8 cellular contexts compared by ENCODE assay signal in the genomic region with DNA sequence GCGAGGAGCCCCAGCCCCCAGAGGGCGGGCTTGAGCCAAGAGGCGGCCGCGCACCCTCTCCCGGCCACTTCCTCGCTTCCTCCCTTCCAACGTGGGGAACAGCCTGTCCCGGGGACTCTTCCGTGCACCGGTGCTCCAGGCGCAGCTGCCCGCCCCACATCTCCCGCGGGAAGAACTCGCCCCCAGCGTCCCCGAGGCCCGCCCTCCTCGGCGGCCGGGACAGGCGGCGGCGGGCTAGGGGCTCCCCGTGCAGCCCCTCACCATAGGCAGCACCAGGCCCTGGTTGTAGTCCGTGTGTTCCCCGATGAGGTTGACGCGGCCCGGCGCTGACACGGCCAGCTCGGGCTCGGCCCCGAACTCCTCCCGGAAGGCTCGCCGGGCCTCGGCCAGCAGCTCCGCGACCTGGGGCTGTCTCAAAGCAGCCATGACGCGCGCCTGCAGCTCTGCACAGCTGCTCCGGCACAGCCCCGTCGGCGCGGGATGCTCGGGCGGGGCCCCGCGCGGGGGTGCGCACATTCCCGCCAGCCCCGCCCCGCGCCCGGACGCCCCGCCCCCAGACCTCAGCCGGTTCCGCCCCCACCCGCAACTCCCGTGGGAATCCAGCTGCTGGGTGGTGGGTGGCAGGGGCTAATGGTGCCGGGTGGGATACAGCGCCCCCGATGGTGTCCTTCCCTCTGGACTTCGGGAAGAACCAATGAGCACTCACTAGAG. TPM values are rescaled to one million over a fixed set of nuclear protein-coding genes. Genes with fewer than 3 reads are reported as not detected.
A peak's percentile ranks its signal among the peaks of the same experiment; 100 is the strongest.
DNase-seq lines count a peak whose midpoint lies in the region; ATAC-seq and TF ChIP-seq lines count a peak whose summit lies in the region.

A gene (minus strand): TSS at position 482 of the 711 bp plus-strand sequence. CDS start 56 bp downstream, at position 426.

- H3K4me2 ChIP-seq in OCI-LY1 (ENCODE audit: low read length), result peak within 1 kb of the TSS; percentile 90

- H3K36me3 ChIP-seq in ACC112 (ENCODE audit: insufficient read depth, low read length) (peaks cover 3% of the 10 kb centered on the region; the same call in 1 of the 2 replicates), OCI-LY1 (ENCODE audit: insufficient read depth, low read length) (no peaks in the 10 kb centered on the region), esophagus (ENCODE audit: control insufficient read depth in 2 of 2, insufficient read depth in 2 of 2, low read length in 1 of 2) (no peaks in the 10 kb centered on the region)

- 0% methylated on average over 60 to 71 of the region's 71 CpGs for WGBS in esophagus, 2 donors

- H3K27me3 Mint-ChIP-seq in activated T-cell treated with anti-CD3 and anti-CD28 coated beads, Interleukin-2, amount 50 U/mL, for 4 hours (ENCODE audit: low read depth), result no peaks in the 10 kb centered on the region
- H3K27me3 Mint-ChIP-seq in stimulated activated naive CD8-positive, alpha-beta T cell treated with anti-CD3 and anti-CD28 coated beads, Interleukin-15, amount 100 ng/mL, for 72 hours, result no peaks in the 10 kb centered on the region

- H4K20me1 ChIP-seq in OCI-LY1 (ENCODE audit: insufficient read depth, low read length), result no peaks in the 10 kb centered on the region

- H3K27me3 ChIP-seq in ACC112 (ENCODE audit: insufficient read depth, low read length) (no peaks in the 10 kb centered on the region), OCI-LY1 (ENCODE audit: insufficient read depth, low read length) (no peaks in the 10 kb centered on the region), esophagus (ENCODE audit: control insufficient read depth in 1 of 2, insufficient read depth in 2 of 2, low read length in 2 of 2) (no peaks in the 10 kb centered on the region)

- H3K9me3 Mint-ChIP-seq in activated T-cell treated with anti-CD3 and anti-CD28 coated beads, Interleukin-2, amount 50 U/mL, for 4 hours, result no peaks in the 10 kb centered on the region
- H3K9me3 Mint-ChIP-seq in stimulated activated naive CD8-positive, alpha-beta T cell treated with anti-CD3 and anti-CD28 coated beads, Interleukin-15, amount 100 ng/mL, for 72 hours, result no peaks in the 10 kb centered on the region

- peak; percentile 73 for ATAC-seq in GM18502 (IDR thresholded peaks at IDR 0.05; ENCODE audit: poor library complexity, unreplicated experiment)
- ATAC-seq in HG03066 (IDR thresholded peaks at IDR 0.05; ENCODE audit: low read depth, unreplicated experiment), result peak; percentile 60
- peak; percentile 97 to 98 for ATAC-seq in activated T-cell treated with anti-CD3 and anti-CD28 coated beads, Interleukin-2, amount 50 U/mL, for 4 hours
- peak; percentile 96 for ATAC-seq in stimulated activated naive CD8-positive, alpha-beta T cell treated with anti-CD3 and anti-CD28 coated beads, Interleukin-15, amount 100 ng/mL, for 72 hours

- H3K9ac ChIP-seq in OCI-LY1 (ENCODE audit: low read length), result peak within 1 kb of the TSS; percentile 73

- H3K9me3 ChIP-seq in OCI-LY1 (ENCODE audit: low read length) (no peaks in the 10 kb centered on the region), esophagus (ENCODE audit: control insufficient read depth in 2 of 2, insufficient read depth in 1 of 2, low read depth in 1 of 2, low read length in 1 of 2) (no peaks in the 10 kb centered on the region)

- DNase-seq in activated T-cell treated with anti-CD3 and anti-CD28 coated beads, Interleukin-2, amount 50 U/mL, for 4 hours, result peak; percentile 60
- peak; percentile 75 for DNase-seq in myocyte (ENCODE audit: low read depth)
- peak; percentile 69 to 75 for DNase-seq in stimulated activated naive CD8-positive, alpha-beta T cell treated with anti-CD3 and anti-CD28 coated beads, Interleukin-15, amount 100 ng/mL, for 72 hours

- H3K27ac Mint-ChIP-seq in stimulated activated naive CD8-positive, alpha-beta T cell treated with anti-CD3 and anti-CD28 coated beads, Interleukin-15, amount 100 ng/mL, for 72 hours, result peak within 1 kb of the TSS; percentile 87 to 96

- TF ChIP-seq CTCF in OCI-LY1 (IDR thresholded peaks at IDR 0.05; ENCODE audit: low read length), result peak; percentile 68; the same call in 1 of the 2 replicates

- H3K4me3 ChIP-seq in ACC112 (ENCODE audit: low read depth, low read length) (peak within 1 kb of the TSS; percentile 85), OCI-LY1 (ENCODE audit: low read depth, low read length, poor library complexity, severe bottlenecking) (peak within 1 kb of the TSS; percentile 71), esophagus (ENCODE audit: low read depth in 1 of 2, low read length in 2 of 2) (peak within 1 kb of the TSS; percentile 55 to 66)

- peaks cover 5% of the 10 kb centered on the region for H3K79me2 ChIP-seq in ACC112 (ENCODE audit: control insufficient read depth, insufficient read depth, low read length, unreplicated experiment)
- H3K79me2 ChIP-seq in OCI-LY1 (ENCODE audit: insufficient read depth, low read length), result no peaks in the 10 kb centered on the region

- H3K27ac ChIP-seq in ACC112 (ENCODE audit: low read depth, low read length) (no peak within 1 kb of the TSS), OCI-LY1 (ENCODE audit: low read depth, low read length, poor library complexity, severe bottlenecking) (no peak within 1 kb of the TSS), esophagus (ENCODE audit: low read depth in 2 of 2, low read length in 1 of 2) (peak within 1 kb of the TSS; percentile 80 to 90)

- H3K4me1 ChIP-seq in ACC112 (ENCODE audit: control insufficient read depth, insufficient read depth, low read length, unreplicated experiment) (peaks cover 8% of the 10 kb centered on the region), OCI-LY1 (ENCODE audit: insufficient read depth, low read length, severe bottlenecking) (peaks cover 11% of the 10 kb centered on the region), esophagus (ENCODE audit: control insufficient read depth in 2 of 2, insufficient read depth in 2 of 2, low read length in 1 of 2) (peaks cover 10% of the 10 kb centered on the region in 2 donors)

- H3K9me2 ChIP-seq in OCI-LY1 (ENCODE audit: low read depth, low read length), result no peaks in the 10 kb centered on the region

- peak within 1 kb of the TSS; percentile 70 for H2AFZ ChIP-seq in ACC112 (ENCODE audit: low read length, unreplicated experiment)
- H2AFZ ChIP-seq in OCI-LY1 (ENCODE audit: low read length), result no peak within 1 kb of the TSS

- no peaks in the 10 kb centered on the region for H3K36me3 Mint-ChIP-seq in activated T-cell treated with anti-CD3 and anti-CD28 coated beads, Interleukin-2, amount 50 U/mL, for 4 hours (ENCODE audit: insufficient read depth)

- H3F3A ChIP-seq in OCI-LY1 (ENCODE audit: insufficient read depth, low read length), result no peaks in the 10 kb centered on the region

- H3K4me1 Mint-ChIP-seq in activated T-cell treated with anti-CD3 and anti-CD28 coated beads, Interleukin-2, amount 50 U/mL, for 4 hours (ENCODE audit: low read depth), result peaks cover 15% of the 10 kb centered on the region
- H3K4me1 Mint-ChIP-seq in stimulated activated naive CD8-positive, alpha-beta T cell treated with anti-CD3 and anti-CD28 coated beads, Interleukin-15, amount 100 ng/mL, for 72 hours, result peaks cover 30% of the 10 kb centered on the region

- H3K4me3 Mint-ChIP-seq in activated T-cell treated with anti-CD3 and anti-CD28 coated beads, Interleukin-2, amount 50 U/mL, for 4 hours, result peak within 1 kb of the TSS; percentile 75
- H3K4me3 Mint-ChIP-seq in stimulated activated naive CD8-positive, alpha-beta T cell treated with anti-CD3 and anti-CD28 coated beads, Interleukin-15, amount 100 ng/mL, for 72 hours, result peak within 1 kb of the TSS; percentile 87 to 95

RNA-seq across cellular contexts. Expression of the gene that starts here (rescaled TPM):
- 10 to 100 TPM; 16.9 to 23.5 (median 21.3) TPM for total RNA-seq in activated T-cell treated with anti-CD3 and anti-CD28 coated beads, Interleukin-2, amount 50 U/mL, for 4 hours
- polyA plus RNA-seq in esophagus, result 10 to 100 TPM; 27.9 to 29.5 TPM
- total RNA-seq in myocyte, result 18.5 and 24.0 TPM in 2 replicates
- polyA plus RNA-seq in myocyte (2012), result 35.6 TPM

Comparison
In these comparisons a context has a peak if more than half of its experiments do, and no peak if none do; other contexts are left out.
1. H3K27ac ChIP-seq: peak in esophagus (2 of 2); none in ACC112 (single experiment) and OCI-LY1 (single experiment).
2. Peak in every context shown above with its lines, with median percentiles within 50 percentile points of each other: H3K4me3 ChIP-seq, ATAC-seq and DNase-seq.